In the genomic region with DNA sequence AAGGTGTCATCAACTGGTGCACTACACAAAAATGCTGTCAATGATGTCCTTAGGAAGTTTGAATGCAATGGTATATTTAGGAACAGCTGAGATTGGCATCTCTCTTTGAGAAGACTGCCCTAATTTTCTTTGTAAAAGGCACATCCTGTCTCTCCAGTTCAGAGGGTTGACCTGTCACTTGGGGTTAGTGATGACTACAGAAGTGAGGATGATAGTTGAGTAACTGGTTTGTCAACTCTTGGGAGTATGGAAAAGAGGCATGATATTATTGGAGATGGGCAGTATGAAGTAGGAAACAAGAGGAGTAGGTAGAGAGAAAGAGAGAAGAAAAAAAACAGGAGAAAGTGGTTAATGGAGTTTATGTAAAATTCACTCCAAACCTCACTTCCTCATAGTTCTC, we compare ENCODE assay signal across 19 cellular contexts. TPM values are rescaled to one million over a fixed set of nuclear protein-coding genes. Genes with fewer than 3 reads are reported as not detected.
A peak's percentile ranks its signal among the peaks of the same experiment; 100 is the strongest.
DNase-seq lines count a peak whose midpoint lies in the region; ATAC-seq, FAIRE-seq and TF ChIP-seq lines count a peak whose summit lies in the region.
"Had no signal": no experiment of that assay in that cellular context is flagged by ENCODE, and none has a peak within 500 bp of the region (broad histone marks: within the 10 kb centered on the region; RNA-seq: fewer than 3 reads in every experiment).

No MANE protein-coding gene starts in this region.

- no peaks in the 10 kb centered on the region for H3K36me3 Mint-ChIP-seq in GM23338 (ENCODE audit: low read depth)
- H3K36me3 Mint-ChIP-seq in CD4-positive, alpha-beta T cell (ENCODE audit: low read depth), result no peaks in the 10 kb centered on the region
- H3K36me3 Mint-ChIP-seq: CD8-positive, alpha-beta memory T cell had no signal

- no peaks in the 10 kb centered on the region for H3K9me3 ChIP-seq in prostate gland
- H3K9me3 ChIP-seq in CD4-positive, alpha-beta T cell (ENCODE audit: control insufficient read depth, low read length), result no peaks in the 10 kb centered on the region
- H3K9me3 ChIP-seq: BE2C, SK-N-SH had no signal

- TF ChIP-seq CTCF in D721Med (IDR thresholded peaks at IDR 0.05; ENCODE audit: insufficient read depth, missing control alignments) (no peak), GM23338 (conservative IDR thresholded peaks at IDR 0.05; ENCODE audit: low read depth in 2 of 2) (no peak), foreskin keratinocyte (conservative IDR thresholded peaks at IDR 0.05) (no peak), prostate gland (IDR thresholded peaks at IDR 0.05) (no peak)
- TF ChIP-seq CTCF in CD4-positive, alpha-beta T cell (IDR thresholded peaks at IDR 0.05), result no peak

- peaks cover 3% of the 10 kb centered on the region for H3K27me3 Mint-ChIP-seq in GM23338 (ENCODE audit: insufficient read depth, low read depth, poor library complexity)
- H3K27me3 Mint-ChIP-seq in CD4-positive, alpha-beta T cell, result peaks cover 11% of the 10 kb centered on the region

- peak overlapping the region; percentile 32; the same call in 1 of the 2 replicates for H2AFZ ChIP-seq in GM23338

- no peaks in the 10 kb centered on the region for H3F3A ChIP-seq in GM23338 (replicated peaks; ENCODE audit: low read depth)

- no peak overlapping the region for H3K4me3 Mint-ChIP-seq in GM23338
- H3K4me3 Mint-ChIP-seq in CD4-positive, alpha-beta T cell, result no peak overlapping the region
- H3K4me3 Mint-ChIP-seq: CD8-positive, alpha-beta memory T cell; H9; IgD-negative memory B cell had no signal

- peaks cover 9% of the 10 kb centered on the region for H3K4me1 Mint-ChIP-seq in GM23338
- H3K4me1 Mint-ChIP-seq in CD4-positive, alpha-beta T cell (ENCODE audit: low read depth), result peaks cover 24% of the 10 kb centered on the region

- H3K4me1 ChIP-seq in GM23338 (ENCODE audit: insufficient read depth), result no peaks in the 10 kb centered on the region; the same call in 1 of the 2 replicates
- H3K4me1 ChIP-seq in foreskin keratinocyte, result peaks cover 10% of the 10 kb centered on the region
- no peaks in the 10 kb centered on the region for H3K4me1 ChIP-seq in prostate gland (replicated peaks)
- H3K4me1 ChIP-seq: BE2C had no signal

- no peaks in the 10 kb centered on the region for H4K20me1 ChIP-seq in GM23338 (replicated peaks; ENCODE audit: insufficient read depth)

- ATAC-seq in GM23338, result no peak
- ATAC-seq in foreskin keratinocyte, result peak; percentile 72
- ATAC-seq in HG03045 (IDR thresholded peaks at IDR 0.05; ENCODE audit: unreplicated experiment), result no peak
- ATAC-seq in CD4-positive, alpha-beta T cell (ENCODE audit: poor library complexity), result no peak

- no peaks in the 10 kb centered on the region for H3K9me3 Mint-ChIP-seq in GM23338
- H3K9me3 Mint-ChIP-seq in CD4-positive, alpha-beta T cell, result no peaks in the 10 kb centered on the region
- H3K9me3 Mint-ChIP-seq: CD8-positive, alpha-beta memory T cell; H9; IgD-negative memory B cell had no signal

- DNase-seq in D721Med (ENCODE audit: insufficient read length, low spot score), result no peak
- no peak for DNase-seq in GM23338 (ENCODE audit: low spot score)
- DNase-seq in NCI-H526 treated with DMSO at 0.1 percent for 48 hours (lab: John Stamatoyannopoulos, UW), result peak; percentile 27
- peak in 1 of 2 donors; percentile 68 for DNase-seq in foreskin keratinocyte
- no peak for DNase-seq in NCI-H187 (lab: John Stamatoyannopoulos, UW)
- DNase-seq in prostate gland (ENCODE audit: low spot score), result no peak
- DNase-seq in CD4-positive, alpha-beta T cell, result no peak
- DNase-seq: BE2C; CD8-positive, alpha-beta memory T cell; DMS 273 treated with DMSO at 0.1 percent for 48 hours; H9; NCI-H1092 treated with DMSO at 0.1 percent for 48 hours; NCI-H1694; NCI-H446 treated with DMSO at 0.1 percent for 48 hours; Right ventricle myocardium superior; SK-N-SH; T-helper 1 cell had no signal

- TF ChIP-seq POLR2A in prostate gland (IDR thresholded peaks at IDR 0.05), result no peak

- H3K9me2 ChIP-seq in GM23338 (ENCODE audit: insufficient read depth), result no peaks in the 10 kb centered on the region
- H3K9me2 ChIP-seq: SK-N-SH had no signal

- no peaks in the 10 kb centered on the region for H3K27me3 ChIP-seq in GM23338 (ENCODE audit: insufficient read depth)
- no peaks in the 10 kb centered on the region for H3K27me3 ChIP-seq in foreskin keratinocyte
- H3K27me3 ChIP-seq in prostate gland (replicated peaks; ENCODE audit: insufficient read depth), result no peaks in the 10 kb centered on the region
- no peaks in the 10 kb centered on the region for H3K27me3 ChIP-seq in CD4-positive, alpha-beta T cell (ENCODE audit: control insufficient read depth, insufficient read depth, low read length)
- H3K27me3 ChIP-seq: BE2C had no signal

- FAIRE-seq in D721Med (lab: Jason Lieb, UNC), result peak; percentile 48

- no peak overlapping the region for H3K4me3 ChIP-seq in GM23338
- H3K4me3 ChIP-seq in prostate gland, result no peak overlapping the region

- H3K4me2 ChIP-seq in GM23338, result no peak overlapping the region
- H3K4me2 ChIP-seq: SK-N-SH had no signal

- H3K27ac ChIP-seq in GM23338 (ENCODE audit: low read depth) (no peak overlapping the region), foreskin keratinocyte (no peak overlapping the region), prostate gland (no peak overlapping the region)
- H3K27ac ChIP-seq in CD4-positive, alpha-beta T cell (ENCODE audit: low read depth, low read length), result no peak overlapping the region

- H3K79me2 ChIP-seq in GM23338 (replicated peaks; ENCODE audit: insufficient read depth), result no peaks in the 10 kb centered on the region

- POLR2A ChIA-PET in CD4-positive, alpha-beta T cell (lab: Charles Lee), result no interaction called here

- intact Hi-C loops in prostate gland (cut with DNase I), result no loop called here
- intact Hi-C loops in CD4-positive, alpha-beta T cell (cut with DNase I, micrococcal nuclease), result no loop called here

- H3K27ac Mint-ChIP-seq in GM23338, result no peak overlapping the region
- no peak overlapping the region for H3K27ac Mint-ChIP-seq in CD4-positive, alpha-beta T cell
- H3K27ac Mint-ChIP-seq: H9, IgD-negative memory B cell had no signal

- CTCF ChIA-PET in CD4-positive, alpha-beta T cell (lab: Charles Lee), result interaction anchor here (0.5 kb wide), 1 partner anchor 649 kb away, joined by 4 read pairs; no protein-coding TSS in a partner anchor

- H3K36me3 ChIP-seq in GM23338 (ENCODE audit: insufficient read depth), result no peaks in the 10 kb centered on the region
- H3K36me3 ChIP-seq in prostate gland, result no peaks in the 10 kb centered on the region
- H3K36me3 ChIP-seq: BE2C had no signal

TF ChIP-seq in GM23338, 12 proteins besides CTCF, POLR2A, EP300 and RAD21:
- TF ChIP-seq EZH2 (IDR thresholded peaks at IDR 0.05; ENCODE audit: low read depth, unreplicated experiment), result no peak
- TF ChIP-seq NANOG (IDR thresholded peaks at IDR 0.05; ENCODE audit: borderline replicate concordance), result no peak
- TF ChIP-seq ZNF114 (CRISPR knock-in tag; IDR thresholded peaks at IDR 0.05), result no peak
- no peak for TF ChIP-seq ZNF331 (CRISPR knock-in tag; IDR thresholded peaks at IDR 0.05; ENCODE audit: low read depth)
- TF ChIP-seq, protein P1, sequence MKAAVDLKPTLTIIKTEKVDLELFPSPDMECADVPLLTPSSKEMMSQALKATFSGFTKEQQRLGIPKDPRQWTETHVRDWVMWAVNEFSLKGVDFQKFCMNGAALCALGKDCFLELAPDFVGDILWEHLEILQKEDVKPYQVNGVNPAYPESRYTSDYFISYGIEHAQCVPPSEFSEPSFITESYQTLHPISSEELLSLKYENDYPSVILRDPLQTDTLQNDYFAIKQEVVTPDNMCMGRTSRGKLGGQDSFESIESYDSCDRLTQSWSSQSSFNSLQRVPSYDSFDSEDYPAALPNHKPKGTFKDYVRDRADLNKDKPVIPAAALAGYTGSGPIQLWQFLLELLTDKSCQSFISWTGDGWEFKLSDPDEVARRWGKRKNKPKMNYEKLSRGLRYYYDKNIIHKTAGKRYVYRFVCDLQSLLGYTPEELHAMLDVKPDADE (IDR thresholded peaks at IDR 0.05), result no peak
- TF ChIP-seq POLR2AphosphoS5 (IDR thresholded peaks at IDR 0.05; ENCODE audit: low read depth), result no peak
- TF ChIP-seq EZH2phosphoT487 (IDR thresholded peaks at IDR 0.05; ENCODE audit: unreplicated experiment), result no peak
TF ChIP-seq in GM23338: peak in this region for 0.

RNA-seq across cellular contexts. Expression of a gene that starts 40.4 kb away (rescaled TPM):
- total RNA-seq in GM23338 (2014; rRNA removed; shearing (Covaris generic)), result 22.5 and 25.2 TPM in 2 replicates
- polyA plus RNA-seq in GM23338 (2016; fragmentation: Nextera tagmentation; extraction: Ambion mirVana), result 24.3 and 28.1 TPM in 2 replicates
- 22.8 and 25.1 TPM in 2 replicates for total RNA-seq in foreskin keratinocyte
- 20.1 and 21.7 TPM in 2 replicates for polyA plus RNA-seq in foreskin keratinocyte
- total RNA-seq in prostate gland, result 10 to 100 TPM; 24.1 to 34.1 TPM
- 10 to 100 TPM; 23.7 to 27.1 TPM for total RNA-seq in CD4-positive, alpha-beta T cell

RNA-seq across cellular contexts. Expression of a gene that starts 48.7 kb away (rescaled TPM):
- total RNA-seq in GM23338 (2014; rRNA removed; shearing (Covaris generic)), result 45.9 and 49.8 TPM in 2 replicates
- 14.1 and 18.0 TPM in 2 replicates for polyA plus RNA-seq in GM23338 (2016; fragmentation: Nextera tagmentation; extraction: Ambion mirVana)
- 19.3 and 20.2 TPM in 2 replicates for total RNA-seq in foreskin keratinocyte
- 4.1 and 4.6 TPM in 2 replicates for polyA plus RNA-seq in foreskin keratinocyte
- 10 to 100 TPM; 39.5 to 84.9 TPM for total RNA-seq in prostate gland
- total RNA-seq in CD4-positive, alpha-beta T cell, result 100 to 1,000 TPM in 1 of 2 experiments, 10 to 100 TPM in 1; 93.1 to 104 TPM
